ENCODE assay signal across 24 cellular contexts in genomic region chr4:11074581-11075241, GRCh38.
"Had no signal": no experiment of that assay in that cellular context is flagged by ENCODE, and none has a peak within 500 bp of the region (broad histone marks: within the 10 kb centered on the region; RNA-seq: fewer than 3 reads in every experiment).

No MANE protein-coding gene starts in this region.

- H3K27me3 ChIP-seq: brain microvascular endothelial cell, cardiac muscle cell had no signal

- H3K36me3 Mint-ChIP-seq: activated CD4-positive, alpha-beta memory T cell treated with anti-CD3 and anti-CD28 coated beads for 36 hours; activated naive CD8-positive, alpha-beta T cell had no signal

- H3K36me3 ChIP-seq: brain microvascular endothelial cell, cardiac muscle cell had no signal

- FAIRE-seq: astrocyte had no signal

- H3K4me3 ChIP-seq: cardiac muscle cell, SK-N-MC had no signal

- DNase-seq: activated CD4-positive, alpha-beta memory T cell treated with anti-CD3 and anti-CD28 coated beads for 36 hours; activated CD4-positive, alpha-beta T cell treated with anti-CD3 and anti-CD28 coated beads, Interleukin-2, amount 10 ng/mL, durations not matched to agents 7 days and 5 days; activated CD4-positive, CD25-positive, alpha-beta regulatory T cell; activated CD8-positive, alpha-beta memory T cell treated with anti-CD3 and anti-CD28 coated beads for 24 hours; activated effector memory CD4-positive, alpha-beta T cell treated with anti-CD3 and anti-CD28 coated beads, Interleukin-2, amount 50 U/mL, for 16 hours; activated naive CD4-positive, alpha-beta T cell treated with Interleukin-2 at 50 U/mL for 16 hours; activated T-cell treated with anti-CD3 and anti-CD28 coated beads, Interleukin-2, amount 50 U/mL, for 4 hours; amygdala; brain microvascular endothelial cell; cerebellar nuclear complex; Kasumi-1; NCI-H1092; NCI-H1930; NCI-H2171; NCI-H2227 treated with DMSO at 0.1 percent for 48 hours; NCI-H510A; NCI-H526 treated with DMSO at 0.1 percent for 48 hours; RPMI8226; T-helper 1 cell had no signal

- H3K9me3 Mint-ChIP-seq: activated CD4-positive, alpha-beta memory T cell treated with anti-CD3 and anti-CD28 coated beads for 36 hours; activated CD4-positive, alpha-beta T cell treated with anti-CD3 and anti-CD28 coated beads, Interleukin-2, amount 10 ng/mL, durations not matched to agents 7 days and 5 days; activated T-cell treated with anti-CD3 and anti-CD28 coated beads, Interleukin-2, amount 50 U/mL, for 4 hours had no signal

- H3K27ac ChIP-seq: brain microvascular endothelial cell, cardiac muscle cell, SK-N-MC, VCaP had no signal

- H3K27ac Mint-ChIP-seq: activated CD4-positive, alpha-beta memory T cell treated with anti-CD3 and anti-CD28 coated beads for 36 hours; activated CD4-positive, alpha-beta T cell treated with anti-CD3 and anti-CD28 coated beads, Interleukin-2, amount 10 ng/mL, durations not matched to agents 7 days and 5 days; activated naive CD8-positive, alpha-beta T cell had no signal

- H3K27me3 Mint-ChIP-seq: activated CD4-positive, alpha-beta memory T cell treated with anti-CD3 and anti-CD28 coated beads for 36 hours; activated CD4-positive, alpha-beta T cell treated with anti-CD3 and anti-CD28 coated beads, Interleukin-2, amount 10 ng/mL, durations not matched to agents 7 days and 5 days; activated naive CD8-positive, alpha-beta T cell had no signal

- H3K4me3 Mint-ChIP-seq: activated CD4-positive, alpha-beta memory T cell treated with anti-CD3 and anti-CD28 coated beads for 36 hours; activated CD4-positive, alpha-beta T cell treated with anti-CD3 and anti-CD28 coated beads, Interleukin-2, amount 10 ng/mL, durations not matched to agents 7 days and 5 days; activated naive CD8-positive, alpha-beta T cell; activated T-cell treated with anti-CD3 and anti-CD28 coated beads, Interleukin-2, amount 50 U/mL, for 4 hours had no signal

- H3K4me1 Mint-ChIP-seq: activated CD4-positive, alpha-beta T cell treated with anti-CD3 and anti-CD28 coated beads, Interleukin-2, amount 10 ng/mL, durations not matched to agents 7 days and 5 days had no signal

- ATAC-seq: activated T-cell treated with anti-CD3 and anti-CD28 coated beads, Interleukin-2, amount 50 U/mL, for 4 hours had no signal
